13 cellular contexts compared by ENCODE assay signal in the genomic region with DNA sequence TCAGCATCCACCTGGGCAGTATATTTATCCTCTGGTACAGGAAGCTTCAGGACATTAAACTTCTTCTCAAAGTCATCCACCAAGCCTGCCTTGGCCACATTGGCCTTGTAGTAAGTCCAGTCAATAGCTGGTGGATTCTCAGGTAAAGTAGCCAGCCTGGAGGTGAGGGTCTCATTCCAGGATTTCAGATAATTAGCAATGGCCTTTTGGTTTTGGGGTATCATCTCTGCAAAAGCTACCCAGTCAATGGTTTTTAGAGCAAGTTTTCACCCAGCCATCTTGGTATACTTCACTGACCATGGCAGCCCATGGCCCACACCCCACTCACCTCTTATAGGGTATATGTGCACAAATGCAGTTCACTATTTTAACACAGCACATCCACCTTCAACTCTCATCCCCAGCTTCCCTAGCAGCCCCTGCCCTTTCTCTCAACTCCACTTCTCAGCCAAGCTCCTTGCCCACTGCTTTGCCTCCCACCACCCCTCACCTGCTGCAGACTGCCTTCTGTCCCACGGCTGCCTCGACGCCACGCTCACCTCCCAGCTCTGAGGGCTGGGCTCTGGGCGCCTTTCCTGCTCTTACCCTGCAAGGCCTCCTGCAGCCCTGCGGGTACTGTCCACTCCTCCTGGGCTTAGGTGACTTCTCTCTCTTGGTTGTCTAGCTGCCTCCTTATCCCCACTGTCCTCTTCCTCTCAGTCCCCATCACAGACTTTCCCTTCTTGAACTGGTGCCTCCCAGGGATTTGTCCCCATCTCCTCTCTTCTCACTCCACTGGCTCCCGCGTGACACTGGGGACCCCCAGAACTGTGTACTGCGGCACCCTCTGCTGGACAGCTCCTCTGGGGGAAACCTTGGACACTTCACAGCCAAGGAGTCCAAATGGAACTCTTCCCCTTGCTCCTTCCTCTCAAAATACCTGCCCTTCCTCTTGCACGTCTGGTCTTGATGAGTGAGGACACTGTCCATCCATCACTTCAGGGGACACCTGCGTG. TPM values are rescaled to one million over a fixed set of nuclear protein-coding genes. Genes with fewer than 3 reads are reported as not detected.
DNase-seq lines count a peak whose midpoint lies in the region; ATAC-seq and TF ChIP-seq lines count a peak whose summit lies in the region.
"Had no signal": no experiment of that assay in that cellular context is flagged by ENCODE, and none has a peak within 500 bp of the region (broad histone marks: within the 10 kb centered on the region; RNA-seq: fewer than 3 reads in every experiment).

No MANE protein-coding gene starts in this region.

- H3K4me3 ChIP-seq in AG04449 (ENCODE audit: low read depth, low read length), result no peak overlapping the region
- H3K4me3 ChIP-seq in fibroblast of villous mesenchyme (ENCODE audit: low read depth, low read length), result no peak overlapping the region

- TF ChIP-seq CTCF in AG04449 (IDR thresholded peaks at IDR 0.05; ENCODE audit: insufficient read depth, low read length, missing control alignments), result peak; percentile 26
- peak; percentile 61 for TF ChIP-seq CTCF in GM10266 (IDR thresholded peaks at IDR 0.05; ENCODE audit: control insufficient read depth, insufficient read depth, low read depth, missing control alignments)
- peak; percentile 42 for TF ChIP-seq CTCF in fibroblast of villous mesenchyme (IDR thresholded peaks at IDR 0.05; ENCODE audit: insufficient read depth, low read depth, low read length)

- ATAC-seq in GM21447 (IDR thresholded peaks at IDR 0.05; ENCODE audit: unreplicated experiment) (no peak), GM18502 (IDR thresholded peaks at IDR 0.05; ENCODE audit: poor library complexity, unreplicated experiment) (no peak), GM18498 (IDR thresholded peaks at IDR 0.05; ENCODE audit: unreplicated experiment) (no peak)

- CTCF ChIA-PET in AG04449 (lab: Yijun Ruan, JAX), result interaction anchor here (0.6 to 7.4 kb wide), 11 partner anchors 9 to 564 kb away, joined by 3 to 121 read pairs (median 4); no protein-coding TSS in a partner anchor

- no peak for DNase-seq in AG04449 (ENCODE audit: low read depth, low spot score)
- DNase-seq in GM10266 (ENCODE audit: extremely low spot score), result peak; percentile 48
- peak; percentile 40 for DNase-seq in RPMI7951 (ENCODE audit: low read depth)
- peak; percentile 4 for DNase-seq in fibroblast of villous mesenchyme (ENCODE audit: low read depth)
- DNase-seq in NCI-H345 (lab: John Stamatoyannopoulos, UW), result no peak
- DNase-seq: NCI-H446 had no signal

- POLR2A ChIA-PET in AG04449 (lab: Yijun Ruan, JAX), result no interaction called here

RNA-seq across cellular contexts. Expression of gene TGM5, which starts 1.7 kb away (rescaled TPM):
- total RNA-seq in RPMI7951 (2014; rRNA removed; shearing (Covaris generic)), result not detected in 2 replicates
- total RNA-seq in fibroblast of villous mesenchyme, result not detected in 2 replicates
- total RNA-seq: activated CD8-positive, alpha-beta memory T cell treated with anti-CD3 and anti-CD28 coated beads for 36 hours; frontal cortex; pulmonary artery endothelial cell had no signal

RNA-seq across cellular contexts. Expression of gene TGM7, which starts 33.6 kb away (rescaled TPM):
- not detected in 2 replicates for total RNA-seq in RPMI7951 (2014; rRNA removed; shearing (Covaris generic))
- total RNA-seq in fibroblast of villous mesenchyme, result not detected in 2 replicates
- total RNA-seq: activated CD8-positive, alpha-beta memory T cell treated with anti-CD3 and anti-CD28 coated beads for 36 hours; frontal cortex; pulmonary artery endothelial cell; subcutaneous adipose tissue had no signal

RNA-seq across cellular contexts. Expression of gene EPB42, which starts 47.6 kb away (rescaled TPM):
- not detected in 2 replicates for total RNA-seq in RPMI7951 (2014; rRNA removed; shearing (Covaris generic))
- not detected in 2 replicates for total RNA-seq in fibroblast of villous mesenchyme
- total RNA-seq: activated CD8-positive, alpha-beta memory T cell treated with anti-CD3 and anti-CD28 coated beads for 36 hours; pulmonary artery endothelial cell had no signal

Comparison
In these comparisons a context has a peak if more than half of its experiments do, and no peak if none do; other contexts are left out.
1. DNase-seq: peak in GM10266 (single experiment), RPMI7951 (single experiment) and fibroblast of villous mesenchyme (single experiment); none in AG04449 (single experiment) and NCI-H345 (single experiment).
2. Peak in every context shown above with its lines, with median percentiles within 50 percentile points of each other: CTCF ChIP-seq.